In genomic region chr2:18237298-18237697, GRCh38 we compare ENCODE assay signal across 21 cellular contexts.
DNase-seq lines count a peak whose midpoint lies in the region; ATAC-seq, FAIRE-seq and TF ChIP-seq lines count a peak whose summit lies in the region.
"Had no signal": no experiment of that assay in that cellular context is flagged by ENCODE, and none has a peak within 500 bp of the region (broad histone marks: within the 10 kb centered on the region; RNA-seq: fewer than 3 reads in every experiment).

No MANE protein-coding gene starts in this region.

- H3K79me2 ChIP-seq in HepG2 (ENCODE audit: insufficient read depth, low read length), result no peaks in the 10 kb centered on the region

- no peak overlapping the region for H3K4me3 ChIP-seq in right lobe of liver
- no peak overlapping the region for H3K4me3 ChIP-seq in HepG2 (replicated peaks in 1 of 3; ENCODE audit: insufficient read depth in 1 of 3, low read depth in 2 of 3, low read length in 3 of 3)
- no peak overlapping the region for H3K4me3 ChIP-seq in aorta (ENCODE audit: low read length in 2 of 2)
- H3K4me3 ChIP-seq: A549; BLaER1 treated with 17β-estradiol and CSF1 and Interleukin-3, amounts not matched to agents 10 nM and 100 nM had no signal

- H3K9me3 Mint-ChIP-seq in glutamatergic neuron (ENCODE audit: unreplicated experiment), result no peaks in the 10 kb centered on the region
- H3K9me3 Mint-ChIP-seq: CD4-positive, alpha-beta T cell; CD8-positive, alpha-beta T cell had no signal

- no peak for FAIRE-seq in HepG2 (lab: Jason Lieb, UNC)
- FAIRE-seq: A549, D721Med, G401.6, GM12891, GM19239 had no signal

- TF ChIP-seq EP300 in HepG2 (IDR thresholded peaks at IDR 0.05; ENCODE audit: low read depth in 2 of 2, low read length in 2 of 2) (no peak), HepG2 (CRISPR knock-in tag; IDR thresholded peaks at IDR 0.05; ENCODE audit: borderline replicate concordance) (no peak)

- WGBS in right lobe of liver (ENCODE audit: insufficient coverage, low coverage, low lambda C conversion rate, missing lambda C conversion rate), result 29% methylated on average over 2 of the region's 2 CpGs
- 44% methylated on average over 2 of the region's 2 CpGs for WGBS in HepG2 (ENCODE audit: low lambda C conversion rate)
- WGBS in aorta, 2 donors, result 78 to 83% methylated on average over 2 of the region's 2 CpGs

- no peaks in the 10 kb centered on the region for H3K36me3 Mint-ChIP-seq in glutamatergic neuron (ENCODE audit: unreplicated experiment)
- H3K36me3 Mint-ChIP-seq: CD8-positive, alpha-beta T cell had no signal

- H3K4me2 ChIP-seq in HepG2 (ENCODE audit: low read depth, low read length), result no peak overlapping the region
- H3K4me2 ChIP-seq: A549; BLaER1 treated with 17β-estradiol and CSF1 and Interleukin-3, amounts not matched to agents 10 nM and 100 nM had no signal

- H3K9me3 ChIP-seq in right lobe of liver (no peaks in the 10 kb centered on the region), HepG2 (ENCODE audit: low read length) (no peaks in the 10 kb centered on the region), aorta (ENCODE audit: control insufficient read depth, low read length) (no peaks in the 10 kb centered on the region)
- H3K9me3 ChIP-seq: A549; BLaER1 treated with 17β-estradiol and CSF1 and Interleukin-3, amounts not matched to agents 10 nM and 100 nM; Caco-2 had no signal

- H3K4me1 ChIP-seq in right lobe of liver (peaks cover 0 to 13% (median 0%) of the 10 kb centered on the region in 4 donors), HepG2 (ENCODE audit: insufficient read depth, low read length) (peaks cover 17% of the 10 kb centered on the region), aorta (ENCODE audit: control insufficient read depth in 1 of 2, insufficient read depth in 2 of 2, low read length in 2 of 2) (no peaks in the 10 kb centered on the region)
- H3K4me1 ChIP-seq: BLaER1 treated with 17β-estradiol and CSF1 and Interleukin-3, amounts not matched to agents 10 nM and 100 nM had no signal

- POLR2A ChIA-PET in HepG2 (lab: Yijun Ruan, JAX), result no interaction called here

- TF ChIP-seq CTCF in right lobe of liver (IDR thresholded peaks at IDR 0.05) (no peak), HepG2 (CRISPR knock-in tag; IDR thresholded peaks at IDR 0.05) (no peak), glutamatergic neuron (IDR thresholded peaks at IDR 0.05; ENCODE audit: partially characterized antibody, unreplicated experiment) (no peak)

- H3K27ac Mint-ChIP-seq in glutamatergic neuron (ENCODE audit: unreplicated experiment), result peak overlapping the region; percentile 30
- H3K27ac Mint-ChIP-seq: B cell; CD4-positive, alpha-beta T cell; CD8-positive, alpha-beta T cell had no signal

- H2AFZ ChIP-seq in HepG2 (ENCODE audit: low read length), result no peak overlapping the region

- H3K27me3 Mint-ChIP-seq in glutamatergic neuron (ENCODE audit: unreplicated experiment), result no peaks in the 10 kb centered on the region
- H3K27me3 Mint-ChIP-seq: CD4-positive, alpha-beta T cell had no signal

- H3K27me3 ChIP-seq in right lobe of liver (no peaks in the 10 kb centered on the region), HepG2 (ENCODE audit: control insufficient read depth in 1 of 2, insufficient read depth in 2 of 2, low read length in 2 of 2) (no peaks in the 10 kb centered on the region), aorta (ENCODE audit: control insufficient read depth in 1 of 2, insufficient read depth in 2 of 2, low read length in 1 of 2) (no peaks in the 10 kb centered on the region)
- H3K27me3 ChIP-seq: BLaER1 treated with 17β-estradiol and CSF1 and Interleukin-3, amounts not matched to agents 10 nM and 100 nM had no signal

- H3K27ac ChIP-seq in right lobe of liver (no peak overlapping the region), HepG2 (ENCODE audit: extremely low read length, insufficient read depth, low read length) (no peak overlapping the region), aorta (ENCODE audit: low read depth in 1 of 2, low read length in 2 of 2) (no peak overlapping the region)
- H3K27ac ChIP-seq: 22Rv1; A549; BLaER1 treated with 17β-estradiol and CSF1 and Interleukin-3, amounts not matched to agents 10 nM and 100 nM; C4-2B had no signal

- peaks cover 5% of the 10 kb centered on the region for H3K4me1 Mint-ChIP-seq in glutamatergic neuron (ENCODE audit: low read depth, unreplicated experiment)
- H3K4me1 Mint-ChIP-seq: B cell had no signal

- no peaks in the 10 kb centered on the region for H4K20me1 ChIP-seq in HepG2 (ENCODE audit: insufficient read depth, low read length)
- H4K20me1 ChIP-seq: BLaER1 treated with 17β-estradiol and CSF1 and Interleukin-3, amounts not matched to agents 10 nM and 100 nM had no signal

- no peak for DNase-seq in right lobe of liver
- no peak for DNase-seq in HepG2 (ENCODE audit: low spot score)
- no peak for DNase-seq in glutamatergic neuron
- DNase-seq in aorta, result no peak
- DNase-seq in SKM-1 treated with dmso at 0.1 percent for 144 hours (lab: John Stamatoyannopoulos, UW; ENCODE audit: unreplicated experiment), result no peak
- DNase-seq: AML-193; Caco-2; Calu3; CD4-positive, alpha-beta T cell; CD8-positive, alpha-beta T cell; DMS79 treated with DMSO at 0.1 percent for 48 hours; GF-D8 had no signal

- peak; percentile 43 to 88 (median 68) for ATAC-seq in right lobe of liver
- ATAC-seq in HepG2, result no peak
- no peak for ATAC-seq in aorta (ENCODE audit: low FRiP score)
- ATAC-seq: A549; CD8-positive, alpha-beta T cell had no signal

- H3K9ac ChIP-seq in HepG2 (ENCODE audit: insufficient read depth, low read depth, low read length), result no peak overlapping the region
- H3K9ac ChIP-seq: BLaER1 treated with 17β-estradiol and CSF1 and Interleukin-3, amounts not matched to agents 10 nM and 100 nM had no signal

- BruUV-seq in HepG2 (replicated peaks; lab: Mats Ljungman, UMichigan), result no TSS peak

- intact Hi-C loops in right lobe of liver (cut with DNase I), result no loop called here
- intact Hi-C loops in HepG2 (cut with micrococcal nuclease; ENCODE audit: unreplicated experiment), result no loop called here
- intact Hi-C loops in aorta (cut with DNase I), result no loop called here

- H3K36me3 ChIP-seq in right lobe of liver (no peaks in the 10 kb centered on the region), HepG2 (replicated peaks in 1 of 2; ENCODE audit: control insufficient read depth in 1 of 2, insufficient read depth in 2 of 2, low read length in 2 of 2) (no peaks in the 10 kb centered on the region), aorta (ENCODE audit: control insufficient read depth in 1 of 2, insufficient read depth in 2 of 2, low read length in 1 of 2) (no peaks in the 10 kb centered on the region)
- H3K36me3 ChIP-seq: BLaER1 treated with 17β-estradiol and CSF1 and Interleukin-3, amounts not matched to agents 10 nM and 100 nM had no signal

- no peak for TF ChIP-seq RAD21 in HepG2 (CRISPR knock-in tag; IDR thresholded peaks at IDR 0.05)

- H3K4me3 Mint-ChIP-seq in glutamatergic neuron (ENCODE audit: unreplicated experiment), result no peak overlapping the region
- H3K4me3 Mint-ChIP-seq: B cell; CD4-positive, alpha-beta T cell; CD8-positive, alpha-beta T cell had no signal

- TF ChIP-seq POLR2A in right lobe of liver (IDR thresholded peaks at IDR 0.05) (no peak), HepG2 (IDR thresholded peaks at IDR 0.05; ENCODE audit: insufficient read depth in 1 of 2, low read depth in 2 of 2, low read length in 2 of 2) (no peak)

- CTCF ChIA-PET in HepG2 (lab: Yijun Ruan, JAX; ENCODE audit: low intra/inter-chr PET ratio, low total read pairs), result no interaction called here

- in situ Hi-C loops in HepG2 (cut with HindIII; ENCODE audit: extremely low pct_ligation_motif_present, low pct_unique_long_range_greater_than_20kb), result no loop called here

TF ChIP-seq in HepG2, 621 proteins besides CTCF, POLR2A, EP300 and RAD21 (continues in another document):
- TF ChIP-seq WIZ (CRISPR knock-in tag; IDR thresholded peaks at IDR 0.05) (no peak), FOXP1 (IDR thresholded peaks at IDR 0.05) (no peak), FOXP1 (CRISPR knock-in tag; IDR thresholded peaks at IDR 0.05) (no peak), HINFP (CRISPR knock-in tag; IDR thresholded peaks at IDR 0.05; ENCODE audit: low read depth) (no peak), RNF2 (conservative IDR thresholded peaks at IDR 0.05; ENCODE audit: low read depth) (no peak), YEATS4 (CRISPR knock-in tag; IDR thresholded peaks at IDR 0.05; ENCODE audit: borderline replicate concordance) (no peak), ZBTB46 (CRISPR knock-in tag; IDR thresholded peaks at IDR 0.05; ENCODE audit: borderline replicate concordance) (no peak)

Comparison
In these comparisons a context has a peak if more than half of its experiments do, and no peak if none do; other contexts are left out.
1. ATAC-seq: peak in right lobe of liver (4 of 4); none in HepG2 (single experiment) and aorta (single experiment).